In the genomic region with DNA sequence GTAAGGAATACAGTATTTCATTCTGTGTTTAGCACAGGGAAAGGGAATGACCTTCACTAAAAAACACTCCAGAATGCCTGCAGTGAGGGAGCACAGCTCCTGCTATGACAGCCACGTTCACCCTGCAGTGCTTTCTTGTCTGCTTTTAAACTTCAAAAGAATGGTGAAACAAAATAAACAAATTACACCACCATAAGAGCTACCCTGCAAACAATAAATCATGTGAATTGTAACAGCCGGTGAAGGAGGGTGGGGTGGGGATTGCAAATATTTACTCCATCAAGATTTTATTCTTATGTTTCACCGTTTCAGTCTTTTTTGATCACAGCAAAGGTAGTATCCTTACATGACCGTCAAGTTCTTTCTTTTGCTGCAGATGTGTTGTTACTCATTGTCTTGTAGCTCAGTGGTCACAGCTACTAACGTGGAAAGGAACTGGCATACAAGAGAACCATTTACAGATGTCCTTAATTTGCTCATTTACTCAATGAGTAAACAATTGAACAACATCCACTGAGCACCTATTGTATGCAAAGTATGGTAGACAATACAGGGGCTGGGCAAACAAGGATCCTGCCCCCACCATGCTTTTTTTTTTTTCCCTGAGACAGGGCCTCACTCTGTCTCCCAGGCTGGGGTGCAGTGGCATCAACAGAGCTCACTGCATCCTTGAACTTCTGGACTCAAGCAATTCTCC, we compare ENCODE assay signal across 1 cellular context.
A peak's percentile ranks its signal among the peaks of the same experiment; 100 is the strongest.
TF ChIP-seq lines count a peak whose summit lies in the region.

No MANE protein-coding gene starts in this region.

TF ChIP-seq in HepG2, 621 proteins besides CTCF, POLR2A, EP300 and RAD21 (continued from another document and continues in another):
- TF ChIP-seq, protein P1, sequence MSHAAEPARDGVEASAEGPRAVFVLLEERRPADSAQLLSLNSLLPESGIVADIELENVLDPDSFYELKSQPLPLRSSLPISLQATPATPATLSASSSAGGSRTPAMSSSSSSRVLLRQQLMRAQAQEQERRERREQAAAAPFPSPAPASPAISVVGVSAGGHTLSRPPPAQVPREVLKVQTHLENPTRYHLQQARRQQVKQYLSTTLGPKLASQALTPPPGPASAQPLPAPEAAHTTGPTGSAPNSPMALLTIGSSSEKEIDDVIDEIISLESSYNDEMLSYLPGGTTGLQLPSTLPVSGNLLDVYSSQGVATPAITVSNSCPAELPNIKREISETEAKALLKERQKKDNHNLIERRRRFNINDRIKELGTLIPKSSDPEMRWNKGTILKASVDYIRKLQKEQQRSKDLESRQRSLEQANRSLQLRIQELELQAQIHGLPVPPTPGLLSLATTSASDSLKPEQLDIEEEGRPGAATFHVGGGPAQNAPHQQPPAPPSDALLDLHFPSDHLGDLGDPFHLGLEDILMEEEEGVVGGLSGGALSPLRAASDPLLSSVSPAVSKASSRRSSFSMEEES (CRISPR knock-in tag; IDR thresholded peaks at IDR 0.05): peak; percentile 96
- TF ChIP-seq, protein P2, sequence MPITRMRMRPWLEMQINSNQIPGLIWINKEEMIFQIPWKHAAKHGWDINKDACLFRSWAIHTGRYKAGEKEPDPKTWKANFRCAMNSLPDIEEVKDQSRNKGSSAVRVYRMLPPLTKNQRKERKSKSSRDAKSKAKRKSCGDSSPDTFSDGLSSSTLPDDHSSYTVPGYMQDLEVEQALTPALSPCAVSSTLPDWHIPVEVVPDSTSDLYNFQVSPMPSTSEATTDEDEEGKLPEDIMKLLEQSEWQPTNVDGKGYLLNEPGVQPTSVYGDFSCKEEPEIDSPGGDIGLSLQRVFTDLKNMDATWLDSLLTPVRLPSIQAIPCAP (CRISPR knock-in tag; IDR thresholded peaks at IDR 0.05; ENCODE audit: low read depth): no peak
- peak; percentile 70; the same call in 1 of the 2 replicates for TF ChIP-seq ZNF558 (CRISPR knock-in tag; IDR thresholded peaks at IDR 0.05; ENCODE audit: borderline replicate concordance)
- peak; percentile 71; the same call in 1 of the 2 replicates for TF ChIP-seq HHEX (CRISPR knock-in tag; IDR thresholded peaks at IDR 0.05)
- TF ChIP-seq, protein P3, sequence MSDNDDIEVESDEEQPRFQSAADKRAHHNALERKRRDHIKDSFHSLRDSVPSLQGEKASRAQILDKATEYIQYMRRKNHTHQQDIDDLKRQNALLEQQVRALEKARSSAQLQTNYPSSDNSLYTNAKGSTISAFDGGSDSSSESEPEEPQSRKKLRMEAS (IDR thresholded peaks at IDR 0.05): peak; percentile 33
- TF ChIP-seq SMAD9 (CRISPR knock-in tag; IDR thresholded peaks at IDR 0.05): no peak
- no peak for TF ChIP-seq ZNF678 (CRISPR knock-in tag; IDR thresholded peaks at IDR 0.05)
- TF ChIP-seq ZMYM4 (CRISPR knock-in tag; IDR thresholded peaks at IDR 0.05): 0 out of 2 replicates have a peak, but pooled peaks have one; percentile 37
- TF ChIP-seq RORA (CRISPR knock-in tag; IDR thresholded peaks at IDR 0.05): peak; percentile 88; the same call in 1 of the 2 replicates
- no peak for TF ChIP-seq ZNF33B (CRISPR knock-in tag; IDR thresholded peaks at IDR 0.05)
- no peak for TF ChIP-seq ZNF256 (CRISPR knock-in tag; conservative IDR thresholded peaks at IDR 0.05)
- TF ChIP-seq PPARG (CRISPR knock-in tag; conservative IDR thresholded peaks at IDR 0.05): 0 out of 2 replicates have a peak, but pooled peaks have one; percentile 49
- no peak for TF ChIP-seq CHD2 (IDR thresholded peaks at IDR 0.05; ENCODE audit: low read depth, low read length)
- TF ChIP-seq, protein P4, sequence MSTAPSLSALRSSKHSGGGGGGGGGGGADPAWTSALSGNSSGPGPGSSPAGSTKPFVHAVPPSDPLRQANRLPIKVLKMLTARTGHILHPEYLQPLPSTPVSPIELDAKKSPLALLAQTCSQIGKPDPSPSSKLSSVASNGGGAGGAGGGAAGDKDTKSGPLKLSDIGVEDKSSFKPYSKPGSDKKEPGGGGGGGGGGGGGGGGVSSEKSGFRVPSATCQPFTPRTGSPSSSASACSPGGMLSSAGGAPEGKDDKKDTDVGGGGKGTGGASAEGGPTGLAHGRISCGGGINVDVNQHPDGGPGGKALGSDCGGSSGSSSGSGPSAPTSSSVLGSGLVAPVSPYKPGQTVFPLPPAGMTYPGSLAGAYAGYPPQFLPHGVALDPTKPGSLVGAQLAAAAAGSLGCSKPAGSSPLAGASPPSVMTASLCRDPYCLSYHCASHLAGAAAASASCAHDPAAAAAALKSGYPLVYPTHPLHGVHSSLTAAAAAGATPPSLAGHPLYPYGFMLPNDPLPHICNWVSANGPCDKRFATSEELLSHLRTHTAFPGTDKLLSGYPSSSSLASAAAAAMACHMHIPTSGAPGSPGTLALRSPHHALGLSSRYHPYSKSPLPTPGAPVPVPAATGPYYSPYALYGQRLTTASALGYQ (CRISPR knock-in tag; IDR thresholded peaks at IDR 0.05): peak; percentile 95
- TF ChIP-seq RELA (CRISPR knock-in tag; IDR thresholded peaks at IDR 0.05): peak; percentile 50; the same call in 1 of the 2 replicates
- peak; percentile 92 for TF ChIP-seq HMG20A (CRISPR knock-in tag; IDR thresholded peaks at IDR 0.05; ENCODE audit: borderline replicate concordance)
- TF ChIP-seq PAWR (CRISPR knock-in tag; IDR thresholded peaks at IDR 0.05; ENCODE audit: borderline replicate concordance): no peak
- TF ChIP-seq, protein P5, sequence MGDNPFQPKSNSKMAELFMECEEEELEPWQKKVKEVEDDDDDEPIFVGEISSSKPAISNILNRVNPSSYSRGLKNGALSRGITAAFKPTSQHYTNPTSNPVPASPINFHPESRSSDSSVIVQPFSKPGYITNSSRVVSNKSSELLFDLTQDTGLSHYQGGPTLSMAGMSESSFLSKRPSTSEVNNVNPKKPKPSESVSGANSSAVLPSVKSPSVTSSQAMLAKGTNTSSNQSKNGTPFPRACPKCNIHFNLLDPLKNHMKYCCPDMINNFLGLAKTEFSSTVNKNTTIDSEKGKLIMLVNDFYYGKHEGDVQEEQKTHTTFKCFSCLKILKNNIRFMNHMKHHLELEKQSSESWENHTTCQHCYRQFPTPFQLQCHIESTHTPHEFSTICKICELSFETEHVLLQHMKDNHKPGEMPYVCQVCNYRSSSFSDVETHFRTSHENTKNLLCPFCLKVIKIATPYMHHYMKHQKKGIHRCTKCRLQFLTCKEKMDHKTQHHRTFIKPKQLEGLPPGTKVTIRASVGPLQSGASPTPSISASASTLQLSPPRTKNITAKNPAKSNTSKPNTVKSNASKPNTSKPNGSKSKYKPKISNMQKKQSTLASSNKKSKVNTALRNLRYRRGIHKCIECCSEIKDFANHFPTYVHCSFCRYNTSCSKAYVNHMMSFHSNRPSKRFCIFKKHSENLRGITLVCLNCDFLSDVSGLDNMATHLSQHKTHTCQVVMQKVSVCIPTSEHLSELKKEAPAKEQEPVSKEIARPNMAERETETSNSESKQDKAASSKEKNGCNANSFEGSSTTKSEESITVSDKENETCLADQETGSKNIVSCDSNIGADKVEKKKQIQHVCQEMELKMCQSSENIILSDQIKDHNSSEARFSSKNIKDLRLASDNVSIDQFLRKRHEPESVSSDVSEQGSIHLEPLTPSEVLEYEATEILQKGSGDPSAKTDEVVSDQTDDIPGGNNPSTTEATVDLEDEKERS (CRISPR knock-in tag; IDR thresholded peaks at IDR 0.05): no peak
- TF ChIP-seq ZNF841 (CRISPR knock-in tag; IDR thresholded peaks at IDR 0.05; ENCODE audit: borderline replicate concordance): no peak
- TF ChIP-seq ZMAT3 (CRISPR knock-in tag; conservative IDR thresholded peaks at IDR 0.05): peak; percentile 24; the same call in 1 of the 2 replicates
- TF ChIP-seq NFE2 (CRISPR knock-in tag; IDR thresholded peaks at IDR 0.05): no peak
- TF ChIP-seq FOXP1 (IDR thresholded peaks at IDR 0.05): peak; percentile 96
- TF ChIP-seq FOXP1 (CRISPR knock-in tag; IDR thresholded peaks at IDR 0.05): peak; percentile 97
- TF ChIP-seq, protein P6, sequence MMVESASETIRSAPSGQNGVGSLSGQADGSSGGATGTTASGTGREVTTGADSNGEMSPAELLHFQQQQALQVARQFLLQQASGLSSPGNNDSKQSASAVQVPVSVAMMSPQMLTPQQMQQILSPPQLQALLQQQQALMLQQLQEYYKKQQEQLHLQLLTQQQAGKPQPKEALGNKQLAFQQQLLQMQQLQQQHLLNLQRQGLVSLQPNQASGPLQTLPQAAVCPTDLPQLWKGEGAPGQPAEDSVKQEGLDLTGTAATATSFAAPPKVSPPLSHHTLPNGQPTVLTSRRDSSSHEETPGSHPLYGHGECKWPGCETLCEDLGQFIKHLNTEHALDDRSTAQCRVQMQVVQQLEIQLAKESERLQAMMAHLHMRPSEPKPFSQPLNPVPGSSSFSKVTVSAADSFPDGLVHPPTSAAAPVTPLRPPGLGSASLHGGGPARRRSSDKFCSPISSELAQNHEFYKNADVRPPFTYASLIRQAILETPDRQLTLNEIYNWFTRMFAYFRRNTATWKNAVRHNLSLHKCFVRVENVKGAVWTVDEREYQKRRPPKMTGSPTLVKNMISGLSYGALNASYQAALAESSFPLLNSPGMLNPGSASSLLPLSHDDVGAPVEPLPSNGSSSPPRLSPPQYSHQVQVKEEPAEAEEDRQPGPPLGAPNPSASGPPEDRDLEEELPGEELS (CRISPR knock-in tag; IDR thresholded peaks at IDR 0.05): peak; percentile 96
- peak; percentile 29; the same call in 1 of the 2 replicates for TF ChIP-seq POGZ (CRISPR knock-in tag; IDR thresholded peaks at IDR 0.05)
- TF ChIP-seq, protein P7, sequence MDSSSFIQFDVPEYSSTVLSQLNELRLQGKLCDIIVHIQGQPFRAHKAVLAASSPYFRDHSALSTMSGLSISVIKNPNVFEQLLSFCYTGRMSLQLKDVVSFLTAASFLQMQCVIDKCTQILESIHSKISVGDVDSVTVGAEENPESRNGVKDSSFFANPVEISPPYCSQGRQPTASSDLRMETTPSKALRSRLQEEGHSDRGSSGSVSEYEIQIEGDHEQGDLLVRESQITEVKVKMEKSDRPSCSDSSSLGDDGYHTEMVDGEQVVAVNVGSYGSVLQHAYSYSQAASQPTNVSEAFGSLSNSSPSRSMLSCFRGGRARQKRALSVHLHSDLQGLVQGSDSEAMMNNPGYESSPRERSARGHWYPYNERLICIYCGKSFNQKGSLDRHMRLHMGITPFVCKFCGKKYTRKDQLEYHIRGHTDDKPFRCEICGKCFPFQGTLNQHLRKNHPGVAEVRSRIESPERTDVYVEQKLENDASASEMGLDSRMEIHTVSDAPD (CRISPR knock-in tag; IDR thresholded peaks at IDR 0.05): 0 out of 2 replicates have a peak, but pooled peaks have one; percentile 27
- TF ChIP-seq, protein P8, sequence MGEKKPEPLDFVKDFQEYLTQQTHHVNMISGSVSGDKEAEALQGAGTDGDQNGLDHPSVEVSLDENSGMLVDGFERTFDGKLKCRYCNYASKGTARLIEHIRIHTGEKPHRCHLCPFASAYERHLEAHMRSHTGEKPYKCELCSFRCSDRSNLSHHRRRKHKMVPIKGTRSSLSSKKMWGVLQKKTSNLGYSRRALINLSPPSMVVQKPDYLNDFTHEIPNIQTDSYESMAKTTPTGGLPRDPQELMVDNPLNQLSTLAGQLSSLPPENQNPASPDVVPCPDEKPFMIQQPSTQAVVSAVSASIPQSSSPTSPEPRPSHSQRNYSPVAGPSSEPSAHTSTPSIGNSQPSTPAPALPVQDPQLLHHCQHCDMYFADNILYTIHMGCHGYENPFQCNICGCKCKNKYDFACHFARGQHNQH (CRISPR knock-in tag; IDR thresholded peaks at IDR 0.05): peak; percentile 66
- TF ChIP-seq, protein P9, sequence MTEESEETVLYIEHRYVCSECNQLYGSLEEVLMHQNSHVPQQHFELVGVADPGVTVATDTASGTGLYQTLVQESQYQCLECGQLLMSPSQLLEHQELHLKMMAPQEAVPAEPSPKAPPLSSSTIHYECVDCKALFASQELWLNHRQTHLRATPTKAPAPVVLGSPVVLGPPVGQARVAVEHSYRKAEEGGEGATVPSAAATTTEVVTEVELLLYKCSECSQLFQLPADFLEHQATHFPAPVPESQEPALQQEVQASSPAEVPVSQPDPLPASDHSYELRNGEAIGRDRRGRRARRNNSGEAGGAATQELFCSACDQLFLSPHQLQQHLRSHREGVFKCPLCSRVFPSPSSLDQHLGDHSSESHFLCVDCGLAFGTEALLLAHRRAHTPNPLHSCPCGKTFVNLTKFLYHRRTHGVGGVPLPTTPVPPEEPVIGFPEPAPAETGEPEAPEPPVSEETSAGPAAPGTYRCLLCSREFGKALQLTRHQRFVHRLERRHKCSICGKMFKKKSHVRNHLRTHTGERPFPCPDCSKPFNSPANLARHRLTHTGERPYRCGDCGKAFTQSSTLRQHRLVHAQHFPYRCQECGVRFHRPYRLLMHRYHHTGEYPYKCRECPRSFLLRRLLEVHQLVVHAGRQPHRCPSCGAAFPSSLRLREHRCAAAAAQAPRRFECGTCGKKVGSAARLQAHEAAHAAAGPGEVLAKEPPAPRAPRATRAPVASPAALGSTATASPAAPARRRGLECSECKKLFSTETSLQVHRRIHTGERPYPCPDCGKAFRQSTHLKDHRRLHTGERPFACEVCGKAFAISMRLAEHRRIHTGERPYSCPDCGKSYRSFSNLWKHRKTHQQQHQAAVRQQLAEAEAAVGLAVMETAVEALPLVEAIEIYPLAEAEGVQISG (CRISPR knock-in tag; IDR thresholded peaks at IDR 0.05): 0 out of 2 replicates have a peak, but pooled peaks have one; percentile 21
- TF ChIP-seq SP4 (CRISPR knock-in tag; IDR thresholded peaks at IDR 0.05): peak; percentile 28; the same call in 1 of the 2 replicates
- peak; percentile 96 for TF ChIP-seq FOXA3 (CRISPR knock-in tag; IDR thresholded peaks at IDR 0.05)
- TF ChIP-seq HDAC2 (CRISPR knock-in tag; IDR thresholded peaks at IDR 0.05): peak; percentile 61; the same call in 1 of the 2 replicates
- TF ChIP-seq ZNF263 (CRISPR knock-in tag; IDR thresholded peaks at IDR 0.05): peak; percentile 88
- no peak for TF ChIP-seq ZNF747 (CRISPR knock-in tag; IDR thresholded peaks at IDR 0.05; ENCODE audit: borderline replicate concordance)
- TF ChIP-seq, protein P10, sequence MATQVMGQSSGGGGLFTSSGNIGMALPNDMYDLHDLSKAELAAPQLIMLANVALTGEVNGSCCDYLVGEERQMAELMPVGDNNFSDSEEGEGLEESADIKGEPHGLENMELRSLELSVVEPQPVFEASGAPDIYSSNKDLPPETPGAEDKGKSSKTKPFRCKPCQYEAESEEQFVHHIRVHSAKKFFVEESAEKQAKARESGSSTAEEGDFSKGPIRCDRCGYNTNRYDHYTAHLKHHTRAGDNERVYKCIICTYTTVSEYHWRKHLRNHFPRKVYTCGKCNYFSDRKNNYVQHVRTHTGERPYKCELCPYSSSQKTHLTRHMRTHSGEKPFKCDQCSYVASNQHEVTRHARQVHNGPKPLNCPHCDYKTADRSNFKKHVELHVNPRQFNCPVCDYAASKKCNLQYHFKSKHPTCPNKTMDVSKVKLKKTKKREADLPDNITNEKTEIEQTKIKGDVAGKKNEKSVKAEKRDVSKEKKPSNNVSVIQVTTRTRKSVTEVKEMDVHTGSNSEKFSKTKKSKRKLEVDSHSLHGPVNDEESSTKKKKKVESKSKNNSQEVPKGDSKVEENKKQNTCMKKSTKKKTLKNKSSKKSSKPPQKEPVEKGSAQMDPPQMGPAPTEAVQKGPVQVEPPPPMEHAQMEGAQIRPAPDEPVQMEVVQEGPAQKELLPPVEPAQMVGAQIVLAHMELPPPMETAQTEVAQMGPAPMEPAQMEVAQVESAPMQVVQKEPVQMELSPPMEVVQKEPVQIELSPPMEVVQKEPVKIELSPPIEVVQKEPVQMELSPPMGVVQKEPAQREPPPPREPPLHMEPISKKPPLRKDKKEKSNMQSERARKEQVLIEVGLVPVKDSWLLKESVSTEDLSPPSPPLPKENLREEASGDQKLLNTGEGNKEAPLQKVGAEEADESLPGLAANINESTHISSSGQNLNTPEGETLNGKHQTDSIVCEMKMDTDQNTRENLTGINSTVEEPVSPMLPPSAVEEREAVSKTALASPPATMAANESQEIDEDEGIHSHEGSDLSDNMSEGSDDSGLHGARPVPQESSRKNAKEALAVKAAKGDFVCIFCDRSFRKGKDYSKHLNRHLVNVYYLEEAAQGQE (IDR thresholded peaks at IDR 0.05; ENCODE audit: borderline replicate concordance in 1 of 2, low read depth in 1 of 2, low read length in 2 of 2): peak in 1 of 2 experiments; percentile 62; a peak in 2 of 4 replicates
- TF ChIP-seq GATAD2A (CRISPR knock-in tag; IDR thresholded peaks at IDR 0.05): peak; percentile 83
- TF ChIP-seq ATF7 (IDR thresholded peaks at IDR 0.05): no peak
- peak; percentile 65; the same call in 1 of the 2 replicates for TF ChIP-seq ATF7 (CRISPR knock-in tag; IDR thresholded peaks at IDR 0.05)
- no peak for TF ChIP-seq ASH2L (IDR thresholded peaks at IDR 0.05; ENCODE audit: insufficient read length, low read depth, low read length)
